9 cellular contexts compared by ENCODE assay signal in genomic region chr4:159229164-159229563, GRCh38.
DNase-seq lines count a peak whose midpoint lies in the region; ATAC-seq and TF ChIP-seq lines count a peak whose summit lies in the region.
"Had no signal": no experiment of that assay in that cellular context is flagged by ENCODE, and none has a peak within 500 bp of the region (broad histone marks: within the 10 kb centered on the region; RNA-seq: fewer than 3 reads in every experiment).

No MANE protein-coding gene starts in this region.

- H3K4me2 ChIP-seq in osteoblast (ENCODE audit: insufficient read depth, low read length): peak overlapping the region; percentile 77

- peak; percentile 79 for ATAC-seq in WTC11
- ATAC-seq in gastroesophageal sphincter: peak; percentile 66
- no peak for ATAC-seq in GM21390 (IDR thresholded peaks at IDR 0.05; ENCODE audit: unreplicated experiment)
- ATAC-seq in HG03442 (IDR thresholded peaks at IDR 0.05; ENCODE audit: unreplicated experiment): no peak

- H3K27me3 Mint-ChIP-seq in Calu3 (ENCODE audit: unreplicated experiment) (no peaks in the 10 kb centered on the region), WTC11 (ENCODE audit: low read depth) (no peaks in the 10 kb centered on the region)

- H3K27me3 ChIP-seq in gastroesophageal sphincter: no peaks in the 10 kb centered on the region
- no peaks in the 10 kb centered on the region for H3K27me3 ChIP-seq in osteoblast (ENCODE audit: insufficient read depth, low read length)

- WGBS in gastroesophageal sphincter (ENCODE audit: low coverage in 1 of 2), 2 donors: 21 to 67% methylated on average over 5 to 6 of the region's 6 CpGs

- H3K4me3 ChIP-seq in gastroesophageal sphincter: peak overlapping the region; percentile 35 to 38
- H3K4me3 ChIP-seq in osteoblast (ENCODE audit: insufficient read depth, low read length): no peak overlapping the region

- POLR2A ChIA-PET in WTC11 (lab: Charles Lee): no interaction called here

- H3K36me3 Mint-ChIP-seq in Calu3 (ENCODE audit: insufficient read depth, unreplicated experiment) (peaks cover 6% of the 10 kb centered on the region), WTC11 (0 out of 2 replicates have a peak, but pooled peaks cover 3% of the 10 kb centered on the region)

- intact Hi-C loops in Calu3 (cut with micrococcal nuclease; ENCODE audit: unreplicated experiment): loop anchor here (5.0 kb wide), 1 partner anchor 68 kb away; no protein-coding TSS in a partner anchor

- no peaks in the 10 kb centered on the region for H4K20me1 ChIP-seq in osteoblast (ENCODE audit: insufficient read depth, low read length)

- TF ChIP-seq CTCF in Calu3 (IDR thresholded peaks at IDR 0.05; ENCODE audit: unreplicated experiment) (no peak), WTC11 (IDR thresholded peaks at IDR 0.05) (no peak), gastroesophageal sphincter (IDR thresholded peaks at IDR 0.05) (no peak), osteoblast (IDR thresholded peaks at IDR 0.05; ENCODE audit: extremely low read depth, low read depth, low read length) (no peak)

- TF ChIP-seq POLR2A in gastroesophageal sphincter (IDR thresholded peaks at IDR 0.05): no peak

- H3K27ac ChIP-seq in gastroesophageal sphincter (peak overlapping the region; percentile 55 to 78 (median 74)), osteoblast (ENCODE audit: low read depth, low read length) (peak overlapping the region; percentile 45)

- H3K36me3 ChIP-seq in gastroesophageal sphincter (no peaks in the 10 kb centered on the region), osteoblast (ENCODE audit: insufficient read depth, low read length) (no peaks in the 10 kb centered on the region)

- H2AFZ ChIP-seq in osteoblast (ENCODE audit: low read length): no peak overlapping the region

- CTCF ChIA-PET in Calu3 (lab: Charles Lee) (no interaction called here), WTC11 (lab: Charles Lee) (no interaction called here)

- DNase-seq in Calu3 (peak; percentile 7), WTC11 (ENCODE audit: low spot score) (no peak), osteoblast (ENCODE audit: insufficient read length, low spot score, missing footprints) (no peak), COR-L47 (lab: John Stamatoyannopoulos, UW) (no peak), NAMALWA (ENCODE audit: low spot score) (no peak)
- DNase-seq: activated naive CD4-positive, alpha-beta T cell treated with Interleukin-2 at 50 U/mL for 16 hours had no signal

- H3K4me1 ChIP-seq in gastroesophageal sphincter (peaks cover 0 to 30% (median 7%) of the 10 kb centered on the region in 3 donors), osteoblast (ENCODE audit: insufficient read depth, low read length) (peaks cover 20% of the 10 kb centered on the region)

- H3K79me2 ChIP-seq in osteoblast (ENCODE audit: insufficient read depth, low read length): peaks cover 65% of the 10 kb centered on the region

- no peak overlapping the region for H3K27ac Mint-ChIP-seq in Calu3 (ENCODE audit: unreplicated experiment)
- H3K27ac Mint-ChIP-seq in WTC11: peak overlapping the region; percentile 65

- TF ChIP-seq EP300 in gastroesophageal sphincter (IDR thresholded peaks at IDR 0.05): no peak

- peaks cover 19% of the 10 kb centered on the region for H3K4me1 Mint-ChIP-seq in Calu3 (ENCODE audit: low read depth, unreplicated experiment)
- peaks cover 60% of the 10 kb centered on the region for H3K4me1 Mint-ChIP-seq in WTC11

- H3K9me3 Mint-ChIP-seq in Calu3 (ENCODE audit: low read depth, unreplicated experiment): no peaks in the 10 kb centered on the region
- peaks cover 6% of the 10 kb centered on the region for H3K9me3 Mint-ChIP-seq in WTC11

- no peaks in the 10 kb centered on the region for H3K9me3 ChIP-seq in gastroesophageal sphincter
- no peaks in the 10 kb centered on the region for H3K9me3 ChIP-seq in osteoblast (ENCODE audit: low read depth, low read length)

- H3K4me3 Mint-ChIP-seq in Calu3 (ENCODE audit: low read depth, unreplicated experiment) (no peak overlapping the region), WTC11 (no peak overlapping the region)

- no TSS peak for BruUV-seq in Calu3 (replicated peaks; lab: Mats Ljungman, UMichigan)

TF ChIP-seq in WTC11, 78 proteins besides CTCF, POLR2A, EP300 and RAD21 (continues in another document):
- TF ChIP-seq FOXJ3 (CRISPR knock-in tag; IDR thresholded peaks at IDR 0.05; ENCODE audit: borderline replicate concordance) (no peak), ARID4B (CRISPR knock-in tag; IDR thresholded peaks at IDR 0.05; ENCODE audit: borderline replicate concordance) (no peak), MLX (CRISPR knock-in tag; IDR thresholded peaks at IDR 0.05) (no peak), ZNF317 (CRISPR knock-in tag; IDR thresholded peaks at IDR 0.05; ENCODE audit: borderline replicate concordance, low read depth) (no peak), ATF2 (CRISPR knock-in tag; IDR thresholded peaks at IDR 0.05; ENCODE audit: borderline replicate concordance, low read depth) (no peak), TEAD1 (CRISPR knock-in tag; IDR thresholded peaks at IDR 0.05) (no peak), TEAD4 (CRISPR knock-in tag; IDR thresholded peaks at IDR 0.05) (no peak), USF2 (CRISPR knock-in tag; IDR thresholded peaks at IDR 0.05) (no peak)
- TF ChIP-seq, protein P1, sequence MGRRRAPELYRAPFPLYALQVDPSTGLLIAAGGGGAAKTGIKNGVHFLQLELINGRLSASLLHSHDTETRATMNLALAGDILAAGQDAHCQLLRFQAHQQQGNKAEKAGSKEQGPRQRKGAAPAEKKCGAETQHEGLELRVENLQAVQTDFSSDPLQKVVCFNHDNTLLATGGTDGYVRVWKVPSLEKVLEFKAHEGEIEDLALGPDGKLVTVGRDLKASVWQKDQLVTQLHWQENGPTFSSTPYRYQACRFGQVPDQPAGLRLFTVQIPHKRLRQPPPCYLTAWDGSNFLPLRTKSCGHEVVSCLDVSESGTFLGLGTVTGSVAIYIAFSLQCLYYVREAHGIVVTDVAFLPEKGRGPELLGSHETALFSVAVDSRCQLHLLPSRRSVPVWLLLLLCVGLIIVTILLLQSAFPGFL (CRISPR knock-in tag; IDR thresholded peaks at IDR 0.05; ENCODE audit: borderline replicate concordance): no peak

Comparison
In these comparisons a context has a peak if more than half of its experiments do, and no peak if none do; other contexts are left out.
1. ATAC-seq: peak in WTC11 (single experiment) and gastroesophageal sphincter (single experiment); none in GM21390 (single experiment) and HG03442 (single experiment).